In the genomic region with DNA sequence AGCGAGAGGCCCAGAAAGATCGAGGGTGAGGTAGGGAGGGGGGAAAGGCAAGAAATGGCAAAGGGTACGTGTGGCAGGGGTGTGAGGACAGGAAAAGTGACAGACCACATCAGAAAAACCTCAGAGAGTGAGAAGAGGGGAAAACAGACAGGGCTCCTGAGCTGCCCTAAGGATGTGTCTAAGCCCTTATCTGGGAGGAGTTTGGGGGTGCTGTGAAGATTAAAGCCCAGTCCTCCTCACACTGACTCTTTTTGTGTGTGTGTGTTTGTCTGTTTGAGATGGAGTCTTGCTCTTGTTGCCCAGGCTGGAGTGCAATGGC, we compare ENCODE assay signal across 18 cellular contexts. TPM values are rescaled to one million over a fixed set of nuclear protein-coding genes. Genes with fewer than 3 reads are reported as not detected.
DNase-seq lines count a peak whose midpoint lies in the region; ATAC-seq and TF ChIP-seq lines count a peak whose summit lies in the region.
"Had no signal": no experiment of that assay in that cellular context is flagged by ENCODE, and none has a peak within 500 bp of the region (broad histone marks: within the 10 kb centered on the region; RNA-seq: fewer than 3 reads in every experiment).

No MANE protein-coding gene starts in this region.

- no peaks in the 10 kb centered on the region for H3K36me3 Mint-ChIP-seq in activated T-cell treated with anti-CD3 and anti-CD28 coated beads, Interleukin-2, amount 50 U/mL, for 72 hours (ENCODE audit: insufficient read depth in 2 of 2)
- H3K36me3 Mint-ChIP-seq in T-cell (peaks cover 6% of the 10 kb centered on the region), osteocyte (ENCODE audit: unreplicated experiment) (peaks cover 2% of the 10 kb centered on the region)

- peaks cover 97% of the 10 kb centered on the region for H3K27me3 Mint-ChIP-seq in activated T-cell treated with anti-CD3 and anti-CD28 coated beads, Interleukin-2, amount 50 U/mL, for 72 hours (ENCODE audit: low read depth)
- H3K27me3 Mint-ChIP-seq in T-cell (peaks cover 85 to 91% of the 10 kb centered on the region in 2 donors), osteocyte (ENCODE audit: unreplicated experiment) (peaks cover 90% of the 10 kb centered on the region)

- CTCF ChIA-PET in T-cell (lab: Charles Lee) = no interaction called here

- H3K4me3 Mint-ChIP-seq in activated T-cell treated with anti-CD3 and anti-CD28 coated beads, Interleukin-2, amount 50 U/mL, for 72 hours = peak overlapping the region; percentile 55 to 68
- peak overlapping the region; percentile 53 to 82 (median 63) for H3K4me3 Mint-ChIP-seq in T-cell
- peak overlapping the region; percentile 17 for H3K4me3 Mint-ChIP-seq in osteocyte (ENCODE audit: unreplicated experiment)

- DNase-seq in activated T-cell treated with anti-CD3 and anti-CD28 coated beads, Interleukin-2, amount 50 U/mL, for 72 hours = no peak
- no peak for DNase-seq in activated T-cell treated with anti-CD3 and anti-CD28 coated beads, Interleukin-2, amount 50 U/mL, for 48 hours
- DNase-seq in T-cell (no peak), osteocyte (ENCODE audit: extremely low spot score, unreplicated experiment) (no peak), ureter (ENCODE audit: low spot score) (no peak), NCI-H510A treated with DMSO at 0.1 percent for 48 hours (lab: John Stamatoyannopoulos, UW) (no peak), posterior vena cava (ENCODE audit: low spot score) (no peak)
- peak; percentile 48 for DNase-seq in central memory CD4-positive, alpha-beta T cell
- DNase-seq: activated CD4-positive, alpha-beta T cell treated with anti-CD3 and anti-CD28 coated beads for 48 hours; caudate nucleus; foreskin keratinocyte; left ventricle myocardium inferior; NCI-H2081 treated with DMSO at 0.1 percent for 48 hours; NCI-H82; stimulated activated CD4-positive, alpha-beta T cell treated with anti-CD3 and anti-CD28 coated beads, Interleukin-1b, Interleukin-23, amount 100 ng/mL, for 48 hours; tibial artery had no signal

- ATAC-seq in activated T-cell treated with anti-CD3 and anti-CD28 coated beads, Interleukin-2, amount 50 U/mL, for 72 hours (replicated peaks in 1 of 2) = peak in 1 of 2 donors; percentile 23
- peak; percentile 16 to 54 (median 47) for ATAC-seq in T-cell (replicated peaks in 1 of 4)
- ATAC-seq: foreskin keratinocyte had no signal

- no peaks in the 10 kb centered on the region for H3K9me3 Mint-ChIP-seq in activated T-cell treated with anti-CD3 and anti-CD28 coated beads, Interleukin-2, amount 50 U/mL, for 72 hours
- H3K9me3 Mint-ChIP-seq in T-cell = no peaks in the 10 kb centered on the region
- no peaks in the 10 kb centered on the region for H3K9me3 Mint-ChIP-seq in osteocyte (ENCODE audit: unreplicated experiment)

- POLR2A ChIA-PET in T-cell (lab: Charles Lee) = interaction anchor here (0.6 to 0.7 kb wide), 2 partner anchors 13 to 18 kb away, joined by 4 read pairs; no protein-coding TSS in a partner anchor

- no peak for TF ChIP-seq CTCF in osteocyte (IDR thresholded peaks at IDR 0.05)

- intact Hi-C loops in posterior vena cava (cut with DNase I) = no loop called here

- no peak overlapping the region for H3K27ac Mint-ChIP-seq in activated T-cell treated with anti-CD3 and anti-CD28 coated beads, Interleukin-2, amount 50 U/mL, for 72 hours
- H3K27ac Mint-ChIP-seq in T-cell = peak overlapping the region in 1 of 2 donors; percentile 58
- H3K27ac Mint-ChIP-seq in osteocyte (ENCODE audit: unreplicated experiment) = no peak overlapping the region

- H3K4me1 Mint-ChIP-seq in activated T-cell treated with anti-CD3 and anti-CD28 coated beads, Interleukin-2, amount 50 U/mL, for 72 hours (ENCODE audit: low read depth) = peaks cover 61% of the 10 kb centered on the region
- H3K4me1 Mint-ChIP-seq in T-cell (peaks cover 62 to 80% (median 75%) of the 10 kb centered on the region in 3 donors), osteocyte (ENCODE audit: unreplicated experiment) (peaks cover 34% of the 10 kb centered on the region)

RNA-seq across cellular contexts. Expression of gene PTH2, which starts 0.7 kb away (rescaled TPM):
- not detected for total RNA-seq in activated T-cell treated with anti-CD3 and anti-CD28 coated beads, Interleukin-2, amount 50 U/mL, for 72 hours
- not detected for total RNA-seq in T-cell
- not detected in 2 replicates for total RNA-seq in osteocyte
- not detected for total RNA-seq in ureter
- total RNA-seq in posterior vena cava = not detected
- total RNA-seq: foreskin keratinocyte, G401, left ventricle myocardium inferior, right atrium auricular region had no signal

RNA-seq across cellular contexts. Expression of gene GFY, which starts 1.2 kb away (rescaled TPM):
- not detected for total RNA-seq in activated T-cell treated with anti-CD3 and anti-CD28 coated beads, Interleukin-2, amount 50 U/mL, for 72 hours
- total RNA-seq in T-cell = under 1 TPM in 1 of 5 donors, not detected in 4; 0.16 TPM
- total RNA-seq in osteocyte = not detected in 2 replicates
- total RNA-seq in ureter = not detected
- not detected for total RNA-seq in posterior vena cava
- total RNA-seq: foreskin keratinocyte, right atrium auricular region had no signal

RNA-seq across cellular contexts. Expression of gene SLC17A7, which starts 17.4 kb away (rescaled TPM):
- total RNA-seq in activated T-cell treated with anti-CD3 and anti-CD28 coated beads, Interleukin-2, amount 50 U/mL, for 72 hours = under 1 TPM; 0.42 to 0.74 TPM
- total RNA-seq in T-cell = under 1 TPM in 2 of 5 donors, not detected in 3; 0.09 to 0.20 TPM
- total RNA-seq in osteocyte = 0.34 and 0.54 TPM in 2 replicates
- total RNA-seq in ureter = 0.55 TPM
- 1 to 10 TPM; 1.5 to 2.8 TPM for total RNA-seq in posterior vena cava
- total RNA-seq: foreskin keratinocyte had no signal

RNA-seq across cellular contexts. Expression of gene PIH1D1, which starts 27.7 kb away (rescaled TPM):
- 100 to 1,000 TPM; 128 to 132 TPM for total RNA-seq in activated T-cell treated with anti-CD3 and anti-CD28 coated beads, Interleukin-2, amount 50 U/mL, for 72 hours
- total RNA-seq in T-cell = 100 to 1,000 TPM; 122 to 196 (median 163) TPM
- total RNA-seq in osteocyte = 80.2 and 84.5 TPM in 2 replicates
- 47.4 TPM for total RNA-seq in ureter
- 10 to 100 TPM; 34.4 to 36.6 TPM for total RNA-seq in posterior vena cava

RNA-seq across cellular contexts. Expression of gene ALDH16A1, which starts 29.1 kb away (rescaled TPM):
- 10 to 100 TPM; 21.8 to 23.4 TPM for total RNA-seq in activated T-cell treated with anti-CD3 and anti-CD28 coated beads, Interleukin-2, amount 50 U/mL, for 72 hours
- total RNA-seq in T-cell (10 to 100 TPM; 32.8 to 57.2 (median 46.3) TPM), osteocyte (31.8 and 34.0 TPM in 2 replicates), ureter (24.0 TPM), posterior vena cava (10 to 100 TPM; 17.3 to 24.2 TPM)
